In genomic region chr12:110245278-110245868, GRCh38 we compare ENCODE assay signal across 8 cellular contexts. TPM values are rescaled to one million over a fixed set of nuclear protein-coding genes. Genes with fewer than 3 reads are reported as not detected.
DNase-seq lines count a peak whose midpoint lies in the region; ATAC-seq and TF ChIP-seq lines count a peak whose summit lies in the region.

No MANE protein-coding gene starts in this region.

- DNase-seq in D341Med (ENCODE audit: low spot score) (peak; percentile 66), MM.1S (peak; percentile 9), fibroblast of mammary gland (ENCODE audit: low read depth) (peak; percentile 28), ecto neural progenitor cell (ENCODE audit: low spot score) (no peak), mesothelial cell of epicardium (ENCODE audit: low spot score in 2 of 2, unreplicated experiment in 2 of 2) (no peak)
- peak; percentile 62 for DNase-seq in activated CD8-positive, alpha-beta T cell treated with anti-CD3 and anti-CD28 coated beads, Interleukin-2, amount 10 ng/mL, durations not matched to agents 7 days and 5 days
- DNase-seq in stimulated activated CD4-positive, alpha-beta T cell treated with anti-CD3 and anti-CD28 coated beads, Interleukin-2, amount 100 ng/mL, for 24 hours, result peak; percentile 51 to 62

- no peak overlapping the region for H3K27ac Mint-ChIP-seq in activated CD8-positive, alpha-beta T cell treated with anti-CD3 and anti-CD28 coated beads, Interleukin-2, amount 10 ng/mL, durations not matched to agents 7 days and 5 days
- H3K27ac Mint-ChIP-seq in mesothelial cell of epicardium, result no peak overlapping the region

- CTCF ChIA-PET in activated CD8-positive, alpha-beta T cell treated with anti-CD3 and anti-CD28 coated beads, Interleukin-2, amount 10 ng/mL, durations not matched to agents 7 days and 5 days (lab: Charles Lee), result interaction anchor here (0.6 to 5.1 kb wide), 3 partner anchors 142 to 557 kb away, joined by 3 to 27 read pairs (median 5); no protein-coding TSS in a partner anchor

- no peaks in the 10 kb centered on the region for H4K20me1 ChIP-seq in MM.1S (ENCODE audit: insufficient read depth, low read length)

- no peaks in the 10 kb centered on the region for H3F3A ChIP-seq in MM.1S (ENCODE audit: insufficient read depth, low read length)

- H2AFZ ChIP-seq in MM.1S (ENCODE audit: low read length), result no peak overlapping the region

- POLR2A ChIA-PET in activated CD8-positive, alpha-beta T cell treated with anti-CD3 and anti-CD28 coated beads, Interleukin-2, amount 10 ng/mL, durations not matched to agents 7 days and 5 days (lab: Charles Lee), result no interaction called here

- no peaks in the 10 kb centered on the region for H3K79me2 ChIP-seq in MM.1S (ENCODE audit: low read length)

- H3K9me3 Mint-ChIP-seq in activated CD8-positive, alpha-beta T cell treated with anti-CD3 and anti-CD28 coated beads, Interleukin-2, amount 10 ng/mL, durations not matched to agents 7 days and 5 days (ENCODE audit: insufficient read depth), result no peaks in the 10 kb centered on the region
- no peaks in the 10 kb centered on the region for H3K9me3 Mint-ChIP-seq in mesothelial cell of epicardium

- H3K27me3 ChIP-seq in MM.1S (replicated peaks; ENCODE audit: insufficient read depth, low read length), result no peaks in the 10 kb centered on the region

- no peaks in the 10 kb centered on the region for H3K4me1 ChIP-seq in MM.1S (ENCODE audit: low read length)

- no peak overlapping the region for H3K4me3 Mint-ChIP-seq in activated CD8-positive, alpha-beta T cell treated with anti-CD3 and anti-CD28 coated beads, Interleukin-2, amount 10 ng/mL, durations not matched to agents 7 days and 5 days
- H3K4me3 Mint-ChIP-seq in mesothelial cell of epicardium, result no peak overlapping the region

- no peak overlapping the region for H3K4me3 ChIP-seq in MM.1S (ENCODE audit: low read length)
- H3K4me3 ChIP-seq in fibroblast of mammary gland (ENCODE audit: control insufficient read depth, low read depth, low read length), result no peak overlapping the region

- no peaks in the 10 kb centered on the region for H3K36me3 Mint-ChIP-seq in activated CD8-positive, alpha-beta T cell treated with anti-CD3 and anti-CD28 coated beads, Interleukin-2, amount 10 ng/mL, durations not matched to agents 7 days and 5 days (ENCODE audit: low read depth)
- peaks cover 15% of the 10 kb centered on the region for H3K36me3 Mint-ChIP-seq in mesothelial cell of epicardium

- H3K9me3 ChIP-seq in MM.1S (replicated peaks; ENCODE audit: insufficient read depth, low read length), result no peaks in the 10 kb centered on the region

- no peak overlapping the region for H3K4me2 ChIP-seq in MM.1S (ENCODE audit: low read depth, low read length)

- H3K36me3 ChIP-seq in MM.1S (replicated peaks; ENCODE audit: insufficient read depth, low read length), result no peaks in the 10 kb centered on the region

- no peaks in the 10 kb centered on the region for H3K9me2 ChIP-seq in MM.1S (replicated peaks; ENCODE audit: insufficient read depth, low read length)

- no peak overlapping the region for H3K9ac ChIP-seq in MM.1S (ENCODE audit: low read length)

- TF ChIP-seq CTCF in MM.1S (IDR thresholded peaks at IDR 0.05; ENCODE audit: low read length) (peak; percentile 60), fibroblast of mammary gland (conservative IDR thresholded peaks at IDR 0.05; ENCODE audit: control insufficient read depth, insufficient read depth, low read depth, low read length) (peak; percentile 45), mesothelial cell of epicardium (IDR thresholded peaks at IDR 0.05; ENCODE audit: unreplicated experiment) (no peak)

- ATAC-seq in activated CD8-positive, alpha-beta T cell treated with anti-CD3 and anti-CD28 coated beads, Interleukin-2, amount 10 ng/mL, durations not matched to agents 7 days and 5 days, result peak; percentile 89
- ATAC-seq in HG02970 (IDR thresholded peaks at IDR 0.05; ENCODE audit: low FRiP score, unreplicated experiment), result no peak

- H3K27me3 Mint-ChIP-seq in activated CD8-positive, alpha-beta T cell treated with anti-CD3 and anti-CD28 coated beads, Interleukin-2, amount 10 ng/mL, durations not matched to agents 7 days and 5 days (ENCODE audit: low read depth), result peaks cover 3% of the 10 kb centered on the region
- H3K27me3 Mint-ChIP-seq in mesothelial cell of epicardium (ENCODE audit: low read depth), result no peaks in the 10 kb centered on the region

- no peaks in the 10 kb centered on the region for H3K4me1 Mint-ChIP-seq in activated CD8-positive, alpha-beta T cell treated with anti-CD3 and anti-CD28 coated beads, Interleukin-2, amount 10 ng/mL, durations not matched to agents 7 days and 5 days (ENCODE audit: low read depth)
- H3K4me1 Mint-ChIP-seq in mesothelial cell of epicardium, result peaks cover 53% of the 10 kb centered on the region

- H3K27ac ChIP-seq in MM.1S (ENCODE audit: low read length), result no peak overlapping the region

RNA-seq across cellular contexts. Expression of gene ATP2A2, which starts 35.7 kb away (rescaled TPM):
- total RNA-seq in activated CD8-positive, alpha-beta T cell treated with anti-CD3 and anti-CD28 coated beads, Interleukin-2, amount 10 ng/mL, durations not matched to agents 7 days and 5 days, result 100 to 1,000 TPM; 130 to 132 TPM
- 179 to 186 TPM (median 182 TPM) in 3 replicates for total RNA-seq in mesothelial cell of epicardium

Comparison
In these comparisons a context has a peak if more than half of its experiments do, and no peak if none do; other contexts are left out.
1. DNase-seq: peak in D341Med (single experiment), MM.1S (single experiment), activated CD8-positive, alpha-beta T cell treated with anti-CD3 and anti-CD28 coated beads, Interleukin-2, amount 10 ng/mL, durations not matched to agents 7 days and 5 days (single experiment), fibroblast of mammary gland (single experiment) and stimulated activated CD4-positive, alpha-beta T cell treated with anti-CD3 and anti-CD28 coated beads, Interleukin-2, amount 100 ng/mL, for 24 hours (2 of 2); none in ecto neural progenitor cell (single experiment) and mesothelial cell of epicardium (0 of 2).